In the genomic region with DNA sequence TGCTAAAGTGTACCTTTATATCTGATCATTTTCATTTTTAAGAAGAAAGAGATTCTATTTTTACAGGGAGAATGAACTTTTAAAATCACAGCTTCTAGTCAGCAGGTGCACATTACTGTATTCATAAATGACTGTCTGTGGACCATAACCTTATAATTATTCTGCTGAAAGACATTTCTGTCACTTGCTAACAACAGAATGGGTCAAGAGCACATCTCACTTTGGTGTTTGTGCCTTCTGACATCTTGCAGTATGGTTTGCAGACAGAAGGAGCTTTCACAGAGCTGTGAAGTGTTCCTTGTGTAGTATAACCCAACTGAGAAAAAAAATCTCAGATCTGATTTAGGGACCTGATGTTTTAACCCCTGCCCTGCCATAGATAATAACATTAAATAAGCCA, we compare ENCODE assay signal across 23 cellular contexts.
"Had no signal": no experiment of that assay in that cellular context is flagged by ENCODE, and none has a peak within 500 bp of the region (broad histone marks: within the 10 kb centered on the region; RNA-seq: fewer than 3 reads in every experiment).

No MANE protein-coding gene starts in this region.

- H3K4me3 ChIP-seq: left lung, lung, ovary, right atrium auricular region, right lobe of liver, smooth muscle cell, tibial nerve, uterus had no signal

- H3K9me3 ChIP-seq: left lung, ovary, right atrium auricular region, right lobe of liver, tibial nerve, uterus had no signal

- H3K36me3 ChIP-seq: left lung, ovary, right atrium auricular region, right lobe of liver, tibial nerve, uterus had no signal

- H3K4me2 ChIP-seq: smooth muscle cell had no signal

- DNase-seq: immature natural killer cell; kidney; left colon; left lung; mesendoderm; naive B cell; natural killer cell; nephron progenitor cell; ovary; right lobe of liver; stimulated activated CD4-positive, alpha-beta T cell treated with anti-CD3 and anti-CD28 coated beads, Interleukin-1b, Interleukin-23, amount 100 ng/mL, for 48 hours; stimulated activated CD4-positive, alpha-beta T cell treated with anti-CD3 and anti-CD28 coated beads, Interleukin-2, amount 100 ng/mL, for 48 hours; stimulated activated CD4-positive, alpha-beta T cell treated with anti-CD3 and anti-CD28 coated beads, Interleukin-4, amount 100 ng/mL, for 4 hours; stimulated activated CD8-positive, alpha-beta memory T cell treated with anti-CD3 and anti-CD28 coated beads, Interleukin-4, amount 100 ng/mL, for 48 hours; stimulated activated naive CD4-positive, alpha-beta T cell treated with Interleukin-2 at 50 U/mL for 16 hours; stimulated activated naive CD8-positive, alpha-beta T cell treated with anti-CD3 and anti-CD28 coated beads, Interleukin-15, amount 100 ng/mL, for 72 hours; substantia nigra; uterus had no signal

- H3K4me1 ChIP-seq: left lung, right atrium auricular region, right lobe of liver, tibial nerve, uterus had no signal

- H3K27me3 ChIP-seq: left lung, ovary, right atrium auricular region, right lobe of liver, tibial nerve, uterus had no signal

- H3K27ac ChIP-seq: left lung, ovary, right atrium auricular region, right lobe of liver, tibial nerve, uterus had no signal

- ATAC-seq: left colon; left lung; natural killer cell; right lobe of liver; stimulated activated memory B cell treated with anti-CD40 and anti-IgM and Interleukin-4, amounts not matched to agents 10 μg/mL and 1 μg/mL and 100 μg/mL, for 72 hours; stimulated activated naive CD8-positive, alpha-beta T cell treated with anti-CD3 and anti-CD28 coated beads, Interleukin-15, amount 100 ng/mL, for 72 hours had no signal
